8 cellular contexts compared by ENCODE assay signal in genomic region chr3:64685800-64686445, GRCh38. TPM values are rescaled to one million over a fixed set of nuclear protein-coding genes. Genes with fewer than 3 reads are reported as not detected.
DNase-seq lines count a peak whose midpoint lies in the region; ATAC-seq and TF ChIP-seq lines count a peak whose summit lies in the region.

No MANE protein-coding gene starts in this region.

- H3K4me3 Mint-ChIP-seq in T-cell = no peak overlapping the region

- under 1% methylated on average over 42 of the region's 42 CpGs for WGBS in mesenchymal stem cell
- 6% methylated on average over 31 of the region's 42 CpGs; no CpG with 5 or more reads in 1 of the 2 donors for WGBS in transverse colon (ENCODE audit: low coverage in 1 of 2), 2 donors

- H3K27me3 Mint-ChIP-seq in T-cell = peaks cover 35 to 52% of the 10 kb centered on the region in 2 donors

- H3K36me3 ChIP-seq in mesenchymal stem cell (ENCODE audit: control insufficient read depth in 1 of 2, insufficient read depth in 2 of 2, low read depth in 1 of 2, low read length in 2 of 2) (no peaks in the 10 kb centered on the region), transverse colon (no peaks in the 10 kb centered on the region)

- H2AK5ac ChIP-seq in mesenchymal stem cell (ENCODE audit: low read length, severe bottlenecking) = no peak overlapping the region

- H3K36me3 Mint-ChIP-seq in T-cell = no peaks in the 10 kb centered on the region

- H3K4me2 ChIP-seq in mesenchymal stem cell (ENCODE audit: low read length, poor library complexity, severe bottlenecking) = peak overlapping the region; percentile 80

- no peak overlapping the region for H2BK5ac ChIP-seq in mesenchymal stem cell (ENCODE audit: low read depth, low read length, poor library complexity, severe bottlenecking)

- POLR2A ChIA-PET in RWPE1 (lab: Yijun Ruan, JAX; ENCODE audit: low non-redundant PET) = no interaction called here
- POLR2A ChIA-PET in T-cell (lab: Charles Lee) = no interaction called here

- H2BK12ac ChIP-seq in mesenchymal stem cell (ENCODE audit: low read length in 2 of 2) = peak overlapping the region in 1 of 2 experiments; percentile 40

- DNase-seq in NCI-H526 (lab: John Stamatoyannopoulos, UW) = peak; percentile 20 to 71
- no peak for DNase-seq in NCI-H526 treated with DMSO at 0.1 percent for 48 hours (lab: John Stamatoyannopoulos, UW)
- peak; percentile 48 for DNase-seq in RWPE1 (ENCODE audit: low spot score)
- peak; percentile 64 for DNase-seq in epithelial cell of prostate (ENCODE audit: low read depth, low spot score)
- DNase-seq in mesenchymal stem cell = peak; percentile 97
- DNase-seq in transverse colon = peak; percentile 89
- DNase-seq in T-cell = no peak

- peak overlapping the region; percentile 83 for H2AFZ ChIP-seq in mesenchymal stem cell (ENCODE audit: low read depth, low read length)

- no peak overlapping the region for H3K27ac Mint-ChIP-seq in T-cell

- no peak for TF ChIP-seq CTCF in RWPE1 (conservative IDR thresholded peaks at IDR 0.05; ENCODE audit: low read depth)
- TF ChIP-seq CTCF in transverse colon (IDR thresholded peaks at IDR 0.05) = peak in 4 of 5 experiments; percentile 7 to 32 (median 13)

- peak; percentile 78 for TF ChIP-seq POLR2A in transverse colon (IDR thresholded peaks at IDR 0.05)

- H2BK120ac ChIP-seq in mesenchymal stem cell (ENCODE audit: low read depth, low read length) = no peak overlapping the region

- H3K27me3 ChIP-seq in mesenchymal stem cell (ENCODE audit: control insufficient read depth in 1 of 2, insufficient read depth in 1 of 2, low read length in 2 of 2) (no peaks in the 10 kb centered on the region), transverse colon (peaks cover 23% of the 10 kb centered on the region)

- H3K4me1 ChIP-seq in mesenchymal stem cell (ENCODE audit: control insufficient read depth, insufficient read depth, low read depth, low read length) = peaks cover 3% of the 10 kb centered on the region
- H3K4me1 ChIP-seq in transverse colon = peaks cover 0 to 18% (median 9%) of the 10 kb centered on the region in 4 donors

- H4K8ac ChIP-seq in mesenchymal stem cell (ENCODE audit: low read length) = peak overlapping the region; percentile 45

- TF ChIP-seq EP300 in transverse colon (IDR thresholded peaks at IDR 0.05; ENCODE audit: low read depth) = peak; percentile 64

- H3K9me3 ChIP-seq in mesenchymal stem cell (ENCODE audit: control insufficient read depth, low read length) = no peaks in the 10 kb centered on the region
- H3K9me3 ChIP-seq in transverse colon = no peaks in the 10 kb centered on the region

- H3K18ac ChIP-seq in mesenchymal stem cell (ENCODE audit: low read depth in 1 of 2, low read length in 2 of 2) = peak overlapping the region; percentile 60 to 86

- peaks cover 10 to 15% (median 14%) of the 10 kb centered on the region in 3 donors for H3K4me1 Mint-ChIP-seq in T-cell

- ATAC-seq in GM19397 (IDR thresholded peaks at IDR 0.05; ENCODE audit: unreplicated experiment) (no peak), T-cell (replicated peaks in 1 of 4) (no peak)

- H3K14ac ChIP-seq in mesenchymal stem cell (ENCODE audit: low read length in 2 of 2) = peak overlapping the region in 1 of 2 experiments; percentile 23

- no peak overlapping the region for H4K91ac ChIP-seq in mesenchymal stem cell (ENCODE audit: low read length)

- peak overlapping the region; percentile 47 to 70 for H3K4ac ChIP-seq in mesenchymal stem cell (ENCODE audit: low read depth in 1 of 2, low read length in 2 of 2)

- peaks cover 0 to 8% (median 0%) of the 10 kb centered on the region in 3 donors for H3K9me3 Mint-ChIP-seq in T-cell

- peak overlapping the region in 1 of 2 experiments; percentile 46 for H3K23ac ChIP-seq in mesenchymal stem cell (ENCODE audit: low read length in 2 of 2)

- H3K27ac ChIP-seq in RWPE1 (no peak overlapping the region), epithelial cell of prostate (peak overlapping the region; percentile 57), mesenchymal stem cell (ENCODE audit: low read length, poor library complexity, severe bottlenecking) (peak overlapping the region; percentile 83), transverse colon (peak overlapping the region; percentile 90 to 96 (median 92))

- peak overlapping the region; percentile 95 for H3K9ac ChIP-seq in mesenchymal stem cell (ENCODE audit: low read length)

- peaks cover 15% of the 10 kb centered on the region for H3K79me1 ChIP-seq in mesenchymal stem cell (replicated peaks; ENCODE audit: low read length, poor library complexity, severe bottlenecking)

- intact Hi-C loops in transverse colon (cut with DNase I; ENCODE audit: low total_unique reads) = loop anchor here (5.0 to 10.0 kb wide), 2 partner anchors 151 to 161 kb away; no protein-coding TSS in a partner anchor

- H2BK15ac ChIP-seq in mesenchymal stem cell (ENCODE audit: low read depth, poor library complexity, severe bottlenecking) = peak overlapping the region; percentile 71

- peak overlapping the region; percentile 73 to 96 for H3K4me3 ChIP-seq in mesenchymal stem cell (ENCODE audit: insufficient read depth in 1 of 2, low read depth in 1 of 2, low read length in 2 of 2)
- H3K4me3 ChIP-seq in transverse colon = peak overlapping the region; percentile 51 to 66 (median 59)

- CTCF ChIA-PET in RWPE1 (lab: Yijun Ruan, JAX) = no interaction called here
- CTCF ChIA-PET in T-cell (lab: Charles Lee) = no interaction called here

- in situ Hi-C loops in transverse colon (cut with MboI; ENCODE audit: low pct_ligation_motif_present in 1 of 4, low pct_unique_long_range_greater_than_20kb in 1 of 4, low sequenced_read_pairs in 3 of 4) = loop anchor here in 1 of 4 donors (25.0 kb wide), 1 partner anchor 726 kb away; no protein-coding TSS in a partner anchor

RNA-seq across cellular contexts. Expression of gene ADAMTS9, which starts 1.9 kb away (rescaled TPM):
- polyA plus RNA-seq in mesenchymal stem cell (2013, experiment 1 of 2) = 13.6 TPM
- 12.3 TPM for polyA plus RNA-seq in mesenchymal stem cell (2013, experiment 2 of 2)
- total RNA-seq in transverse colon (10 to 100 TPM in 2 of 4 donors, 1 to 10 TPM in 2; 6.3 to 20.1 (median 13.0) TPM), T-cell (under 1 TPM in 2 of 5 donors, not detected in 3; 0.09 to 0.10 TPM)

Comparison
In these comparisons a context has a peak if more than half of its experiments do, and no peak if none do; other contexts are left out.
1. DNase-seq: peak in NCI-H526 (2 of 2), RWPE1 (single experiment), epithelial cell of prostate (single experiment), mesenchymal stem cell (single experiment) and transverse colon (single experiment); none in NCI-H526 treated with DMSO at 0.1 percent for 48 hours (single experiment) and T-cell (0 of 34).
2. RNA of gene ADAMTS9, which starts 1.9 kb away (total RNA-seq): 6.3 to 20.1 TPM in transverse colon; 0.09 to 0.10 TPM in T-cell; every median in the first group is over 4 times any median in the second.